23 cellular contexts compared by ENCODE assay signal in genomic region chr5:31963961-31964360, GRCh38.
DNase-seq lines count a peak whose midpoint lies in the region; ATAC-seq and TF ChIP-seq lines count a peak whose summit lies in the region.
"Had no signal": no experiment of that assay in that cellular context is flagged by ENCODE, and none has a peak within 500 bp of the region (broad histone marks: within the 10 kb centered on the region; RNA-seq: fewer than 3 reads in every experiment).

No MANE protein-coding gene starts in this region.

- ATAC-seq in upper lobe of left lung (ENCODE audit: low FRiP score in 2 of 2) (no peak), HG03108 (IDR thresholded peaks at IDR 0.05; ENCODE audit: unreplicated experiment) (no peak)
- ATAC-seq in activated T-cell treated with anti-CD3 and anti-CD28 coated beads, Interleukin-2, amount 50 U/mL, for 72 hours (replicated peaks in 1 of 2), result no peak
- ATAC-seq: right lobe of liver, SK-N-SH treated with all-trans-retinoic acid at 6 μM for 48 hours had no signal

- TF ChIP-seq POLR2A in breast epithelium (IDR thresholded peaks at IDR 0.05) (no peak), esophagus muscularis mucosa (IDR thresholded peaks at IDR 0.05; ENCODE audit: low read depth) (no peak), upper lobe of left lung (IDR thresholded peaks at IDR 0.05) (no peak)

- DNase-seq in breast epithelium (ENCODE audit: low spot score in 2 of 2), result no peak
- no peak for DNase-seq in MCF 10A (ENCODE audit: unreplicated experiment)
- DNase-seq in esophagus muscularis mucosa (ENCODE audit: extremely low spot score), result no peak
- DNase-seq in nephron progenitor cell, result no peak
- DNase-seq in upper lobe of left lung, result no peak
- no peak for DNase-seq in activated T-cell treated with anti-CD3 and anti-CD28 coated beads, Interleukin-2, amount 50 U/mL, for 72 hours
- no peak for DNase-seq in NCI-H1694 treated with DMSO at 0.1 percent for 48 hours (lab: John Stamatoyannopoulos, UW)
- DNase-seq: activated CD8-positive, alpha-beta memory T cell treated with anti-CD3 and anti-CD28 coated beads, Interleukin-2, amount 50 U/mL, for 4 hours; CD4-positive, alpha-beta memory T cell; DMS 273 treated with DMSO at 0.1 percent for 48 hours; immature natural killer cell; IMR-90; NCI-H1417; NCI-H524; right lobe of liver had no signal

- H3K4me3 Mint-ChIP-seq in MCF 10A (ENCODE audit: unreplicated experiment), result no peak overlapping the region
- H3K4me3 Mint-ChIP-seq in nephron progenitor cell, result no peak overlapping the region
- no peak overlapping the region for H3K4me3 Mint-ChIP-seq in activated T-cell treated with anti-CD3 and anti-CD28 coated beads, Interleukin-2, amount 50 U/mL, for 72 hours
- H3K4me3 Mint-ChIP-seq: activated naive CD8-positive, alpha-beta T cell; CD4-positive, alpha-beta memory T cell; immature natural killer cell; T-helper 2 cell treated with Interferon-gamma antibody and Interleukin-4, amounts not matched to agents 5 μg/mL and 100 μg/mL, for 36 hours had no signal

- H3K36me3 Mint-ChIP-seq in MCF 10A (ENCODE audit: insufficient read depth, unreplicated experiment), result peaks cover 18% of the 10 kb centered on the region
- no peaks in the 10 kb centered on the region for H3K36me3 Mint-ChIP-seq in nephron progenitor cell (ENCODE audit: low read depth)
- no peaks in the 10 kb centered on the region for H3K36me3 Mint-ChIP-seq in activated T-cell treated with anti-CD3 and anti-CD28 coated beads, Interleukin-2, amount 50 U/mL, for 72 hours (ENCODE audit: insufficient read depth in 2 of 2)
- H3K36me3 Mint-ChIP-seq: activated naive CD8-positive, alpha-beta T cell; CD4-positive, alpha-beta memory T cell; immature natural killer cell had no signal

- CTCF ChIA-PET in MCF 10A (lab: Yijun Ruan, JAX), result no interaction called here

- no peaks in the 10 kb centered on the region for H3K4me1 ChIP-seq in breast epithelium
- H3K4me1 ChIP-seq in esophagus muscularis mucosa, result peaks cover 19 to 24% (median 20%) of the 10 kb centered on the region in 4 donors
- peaks cover 20 to 32% (median 26%) of the 10 kb centered on the region in 4 donors for H3K4me1 ChIP-seq in upper lobe of left lung
- H3K4me1 ChIP-seq: right lobe of liver had no signal

- peak overlapping the region; percentile 75 to 87 for H3K27ac ChIP-seq in breast epithelium
- peak overlapping the region in 3 of 4 donors; percentile 1 to 57 (median 35) for H3K27ac ChIP-seq in esophagus muscularis mucosa (replicated peaks in 1 of 4)
- H3K27ac ChIP-seq in upper lobe of left lung, result peak overlapping the region; percentile 60 to 69 (median 65)
- H3K27ac ChIP-seq: 22Rv1, right lobe of liver, WERI-Rb-1 had no signal

- H3K27me3 Mint-ChIP-seq in MCF 10A (ENCODE audit: insufficient read depth, unreplicated experiment) (no peaks in the 10 kb centered on the region), nephron progenitor cell (ENCODE audit: low read depth, poor library complexity) (peaks cover 15% of the 10 kb centered on the region)
- no peaks in the 10 kb centered on the region for H3K27me3 Mint-ChIP-seq in activated T-cell treated with anti-CD3 and anti-CD28 coated beads, Interleukin-2, amount 50 U/mL, for 72 hours (ENCODE audit: low read depth)
- H3K27me3 Mint-ChIP-seq: activated naive CD8-positive, alpha-beta T cell had no signal

- no peak for TF ChIP-seq CTCF in breast epithelium (IDR thresholded peaks at IDR 0.05)
- no peak for TF ChIP-seq CTCF in MCF 10A (IDR thresholded peaks at IDR 0.05; ENCODE audit: unreplicated experiment)
- TF ChIP-seq CTCF in esophagus muscularis mucosa (IDR thresholded peaks at IDR 0.05), result no peak
- no peak for TF ChIP-seq CTCF in nephron progenitor cell (IDR thresholded peaks at IDR 0.05)
- TF ChIP-seq CTCF in upper lobe of left lung (IDR thresholded peaks at IDR 0.05), result no peak

- H3K9me3 Mint-ChIP-seq in MCF 10A (ENCODE audit: unreplicated experiment), result no peaks in the 10 kb centered on the region
- peaks cover 4% of the 10 kb centered on the region for H3K9me3 Mint-ChIP-seq in nephron progenitor cell
- H3K9me3 Mint-ChIP-seq in activated T-cell treated with anti-CD3 and anti-CD28 coated beads, Interleukin-2, amount 50 U/mL, for 72 hours, result peaks cover 0 to 1% of the 10 kb centered on the region in 2 donors
- H3K9me3 Mint-ChIP-seq: activated T-helper 2 cell treated with anti-CD3 and anti-CD28 coated beads, Interferon-gamma antibody, Interleukin-2, Interleukin-4, amounts not matched to agents 10 μg/mL and 5 μg/mL and 100 μg/mL, durations not matched to agents 14 hours and 24 hours and 36 hours; immature natural killer cell; T-helper 2 cell treated with Interferon-gamma antibody and Interleukin-4, amounts not matched to agents 5 μg/mL and 100 μg/mL, for 36 hours had no signal

- H3K27me3 ChIP-seq in breast epithelium (no peaks in the 10 kb centered on the region), esophagus muscularis mucosa (no peaks in the 10 kb centered on the region), upper lobe of left lung (no peaks in the 10 kb centered on the region)
- H3K27me3 ChIP-seq: hepatocyte, right lobe of liver had no signal

- 71% methylated on average over 3 of the region's 3 CpGs for WGBS in esophagus muscularis mucosa
- WGBS in upper lobe of left lung, 2 donors, result 79 to 81% methylated on average over 3 of the region's 3 CpGs

- H3K4me1 Mint-ChIP-seq in MCF 10A (ENCODE audit: insufficient read depth, unreplicated experiment), result peaks cover 11% of the 10 kb centered on the region
- peaks cover 35% of the 10 kb centered on the region for H3K4me1 Mint-ChIP-seq in nephron progenitor cell
- H3K4me1 Mint-ChIP-seq in activated T-cell treated with anti-CD3 and anti-CD28 coated beads, Interleukin-2, amount 50 U/mL, for 72 hours (ENCODE audit: low read depth), result no peaks in the 10 kb centered on the region
- H3K4me1 Mint-ChIP-seq: CD4-positive, alpha-beta memory T cell had no signal

- no peak for TF ChIP-seq EP300 in esophagus muscularis mucosa (IDR thresholded peaks at IDR 0.05)
- TF ChIP-seq EP300 in upper lobe of left lung (IDR thresholded peaks at IDR 0.05), result no peak

- no peak overlapping the region for H3K27ac Mint-ChIP-seq in MCF 10A (ENCODE audit: low read depth, unreplicated experiment)
- H3K27ac Mint-ChIP-seq in nephron progenitor cell, result peak overlapping the region; percentile 57
- no peak overlapping the region for H3K27ac Mint-ChIP-seq in activated T-cell treated with anti-CD3 and anti-CD28 coated beads, Interleukin-2, amount 50 U/mL, for 72 hours
- H3K27ac Mint-ChIP-seq: activated naive CD8-positive, alpha-beta T cell; activated T-helper 2 cell treated with anti-CD3 and anti-CD28 coated beads, Interferon-gamma antibody, Interleukin-2, Interleukin-4, amounts not matched to agents 10 μg/mL and 5 μg/mL and 100 μg/mL, durations not matched to agents 14 hours and 24 hours and 36 hours; CD4-positive, alpha-beta memory T cell; immature natural killer cell; T-helper 2 cell treated with Interferon-gamma antibody and Interleukin-4, amounts not matched to agents 5 μg/mL and 100 μg/mL, for 36 hours had no signal

- intact Hi-C loops in breast epithelium (cut with DNase I; ENCODE audit: low total_unique reads), result no loop called here
- intact Hi-C loops in MCF 10A (cut with micrococcal nuclease), result no loop called here
- intact Hi-C loops in esophagus muscularis mucosa (cut with DNase I), result no loop called here

- H3K9me3 ChIP-seq in breast epithelium (no peaks in the 10 kb centered on the region), esophagus muscularis mucosa (no peaks in the 10 kb centered on the region), upper lobe of left lung (no peaks in the 10 kb centered on the region)
- H3K9me3 ChIP-seq: right lobe of liver had no signal

- H3K4me3 ChIP-seq in breast epithelium, result no peak overlapping the region
- H3K4me3 ChIP-seq in esophagus muscularis mucosa, result no peak overlapping the region
- H3K4me3 ChIP-seq in upper lobe of left lung, result no peak overlapping the region
- H3K4me3 ChIP-seq: hepatocyte, right lobe of liver had no signal

- BruUV-seq in MCF 10A (replicated peaks; lab: Mats Ljungman, UMichigan), result no TSS peak

- POLR2A ChIA-PET in MCF 10A (lab: Yijun Ruan, JAX), result no interaction called here

- H3K36me3 ChIP-seq in breast epithelium, result no peaks in the 10 kb centered on the region
- no peaks in the 10 kb centered on the region for H3K36me3 ChIP-seq in esophagus muscularis mucosa
- H3K36me3 ChIP-seq in upper lobe of left lung, result no peaks in the 10 kb centered on the region
- H3K36me3 ChIP-seq: right lobe of liver, WERI-Rb-1 had no signal
